Comparison of ENCODE assay signal across 32 cellular contexts in the genomic region with DNA sequence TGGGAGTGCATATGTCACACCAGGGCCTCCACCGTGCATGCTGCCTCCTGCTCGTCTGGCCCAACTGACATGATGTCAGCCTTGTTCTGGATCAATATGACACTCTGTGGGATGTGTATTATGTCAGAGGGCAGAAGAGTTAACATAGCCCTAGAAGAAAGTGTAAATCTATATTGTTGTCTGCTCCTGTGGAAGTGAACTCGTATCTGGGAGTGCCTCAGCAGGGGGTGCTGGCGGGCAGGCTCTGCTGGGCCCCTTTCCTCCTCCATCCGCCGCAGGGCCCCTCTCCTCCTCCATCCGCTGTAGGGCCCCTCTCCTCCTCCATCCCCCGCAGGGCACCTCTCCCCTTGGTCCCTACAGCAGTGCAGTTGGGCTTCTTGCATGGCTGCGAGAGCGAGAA.
"Had no signal": no experiment of that assay in that cellular context is flagged by ENCODE, and none has a peak within 500 bp of the region (broad histone marks: within the 10 kb centered on the region; RNA-seq: fewer than 3 reads in every experiment).

No MANE protein-coding gene starts in this region.

- H3K4me3 Mint-ChIP-seq: activated CD8-positive, alpha-beta T cell treated with anti-CD3 and anti-CD28 coated beads for 36 hours; activated naive CD8-positive, alpha-beta T cell; activated T-cell treated with anti-CD3 and anti-CD28 coated beads, Interleukin-2, amount 50 U/mL, for 4 hours; activated T-helper 17 cell treated with anti-CD3 and anti-CD28 coated beads, Interleukin-2, amount 50 U/mL, for 72 hours; central memory CD8-positive, alpha-beta T cell; dendritic cell treated with granulocyte-macrophage colony-stimulating factor and Interleukin-4, amounts not matched to agents 40 ng/mL and 50 ng/mL, for 4 days; endodermal cell; WTC11 had no signal

- H3K36me3 ChIP-seq: brain microvascular endothelial cell, heart left ventricle had no signal

- H3K27me3 Mint-ChIP-seq: activated CD8-positive, alpha-beta T cell treated with anti-CD3 and anti-CD28 coated beads for 36 hours; activated naive CD8-positive, alpha-beta T cell; activated T-helper 17 cell treated with anti-CD3 and anti-CD28 coated beads, Interleukin-2, amount 50 U/mL, for 72 hours; dendritic cell treated with granulocyte-macrophage colony-stimulating factor and Interleukin-4, amounts not matched to agents 40 ng/mL and 50 ng/mL, for 4 days had no signal

- H3K9me3 Mint-ChIP-seq: activated CD8-positive, alpha-beta T cell treated with anti-CD3 and anti-CD28 coated beads for 36 hours; activated T-cell treated with anti-CD3 and anti-CD28 coated beads, Interleukin-2, amount 50 U/mL, for 4 hours; activated T-helper 17 cell treated with anti-CD3 and anti-CD28 coated beads, Interleukin-2, amount 50 U/mL, for 72 hours; central memory CD8-positive, alpha-beta T cell; dendritic cell treated with granulocyte-macrophage colony-stimulating factor and Interleukin-4, amounts not matched to agents 40 ng/mL and 50 ng/mL, for 4 days; endodermal cell had no signal

- H3K27me3 ChIP-seq: brain microvascular endothelial cell had no signal

- H3K27ac ChIP-seq: brain microvascular endothelial cell, coronary artery, dorsolateral prefrontal cortex, heart left ventricle, VCaP had no signal

- H3K9me3 ChIP-seq: heart left ventricle had no signal

- H3K4me3 ChIP-seq: coronary artery, dorsolateral prefrontal cortex, heart left ventricle had no signal

- H3K4me1 Mint-ChIP-seq: central memory CD8-positive, alpha-beta T cell; endodermal cell; WTC11 had no signal

- DNase-seq: activated CD4-positive, alpha-beta T cell treated with anti-CD3 and anti-CD28 coated beads for 48 hours; activated CD4-positive, alpha-beta T cell treated with anti-CD3 and anti-CD28 coated beads, Interleukin-2, amount 50 U/mL, for 1 hour; activated CD4-positive, alpha-beta T cell treated with anti-CD3 and anti-CD28 coated beads, Interleukin-2, amount 50 U/mL, for 48 hours; activated CD8-positive, alpha-beta memory T cell treated with anti-CD3 and anti-CD28 coated beads for 24 hours; activated CD8-positive, alpha-beta T cell treated with anti-CD3 and anti-CD28 coated beads for 36 hours; activated effector memory CD4-positive, alpha-beta T cell treated with Interleukin-2 at 50 U/mL for 16 hours; activated gamma-delta T cell treated with Interleukin-2 at 50 U/mL for 16 hours; activated naive CD4-positive, alpha-beta T cell treated with anti-CD3 and anti-CD28 coated beads, Interleukin-2, amount 50 U/mL, for 16 hours; activated naive CD4-positive, alpha-beta T cell treated with Interleukin-2 at 50 U/mL for 16 hours; activated T-cell treated with anti-CD3 and anti-CD28 coated beads, Interleukin-2, amount 50 U/mL, for 4 hours; amniotic stem cell; anterior cingulate cortex; brain microvascular endothelial cell; dorsolateral prefrontal cortex; effector memory CD4-positive, alpha-beta T cell; endodermal cell; foreskin fibroblast; T-helper 1 cell; T-helper 2 cell had no signal

- ATAC-seq: activated CD8-positive, alpha-beta T cell treated with anti-CD3 and anti-CD28 coated beads for 36 hours; activated T-cell treated with anti-CD3 and anti-CD28 coated beads, Interleukin-2, amount 50 U/mL, for 4 hours; activated T-helper 17 cell treated with anti-CD3 and anti-CD28 coated beads, Interleukin-2, amount 50 U/mL, for 72 hours; esophagus mucosa; heart left ventricle; WTC11 had no signal

- FAIRE-seq: astrocyte, bronchial epithelial cell, frontal cortex, TTC549 had no signal

- H3K4me1 ChIP-seq: heart left ventricle had no signal

- H3K36me3 Mint-ChIP-seq: activated naive CD8-positive, alpha-beta T cell; WTC11 had no signal

- H3K27ac Mint-ChIP-seq: activated CD8-positive, alpha-beta T cell treated with anti-CD3 and anti-CD28 coated beads for 36 hours; activated naive CD8-positive, alpha-beta T cell; activated T-helper 17 cell treated with anti-CD3 and anti-CD28 coated beads, Interleukin-2, amount 50 U/mL, for 72 hours; dendritic cell treated with granulocyte-macrophage colony-stimulating factor and Interleukin-4, amounts not matched to agents 40 ng/mL and 50 ng/mL, for 4 days; endodermal cell; WTC11 had no signal
